In the genomic region with DNA sequence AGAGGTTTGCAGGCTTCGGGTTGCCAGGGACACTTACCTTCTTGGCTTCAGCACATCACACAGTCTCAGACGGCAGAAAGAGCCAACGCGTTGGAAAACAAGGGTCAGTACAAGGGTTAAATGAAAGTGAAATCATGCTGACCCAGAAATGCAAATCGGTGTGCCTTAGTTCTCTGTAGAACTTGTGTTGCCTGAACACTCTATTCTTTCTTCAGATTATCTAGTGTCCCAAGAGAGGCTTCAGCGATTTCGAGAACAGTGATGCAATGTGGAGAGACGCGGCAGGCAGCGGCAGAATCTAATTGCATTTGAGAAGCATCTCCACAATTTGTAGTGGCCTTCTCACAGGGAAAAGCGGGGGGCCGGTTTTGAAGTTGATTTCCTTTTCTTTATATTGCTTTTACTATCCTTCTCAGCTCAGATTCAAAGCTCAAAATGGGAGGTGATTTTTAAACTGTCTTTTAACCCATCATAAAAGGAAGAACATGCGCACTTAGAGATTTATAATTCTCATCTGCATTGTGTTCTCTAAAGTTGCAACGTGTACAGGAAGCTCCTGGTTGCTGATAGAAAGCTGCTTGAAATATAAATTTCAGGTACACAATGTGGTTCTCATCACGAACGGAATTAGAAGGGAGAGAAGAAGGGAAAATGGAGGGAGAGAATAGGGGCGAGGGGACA, we compare ENCODE assay signal across 8 cellular contexts.
A peak's percentile ranks its signal among the peaks of the same experiment; 100 is the strongest.
DNase-seq lines count a peak whose midpoint lies in the region; ATAC-seq lines count a peak whose summit lies in the region.

No MANE protein-coding gene starts in this region.

- no peak overlapping the region for H3K27ac ChIP-seq in muscle layer of duodenum (ENCODE audit: low read length)

- H3K36me3 Mint-ChIP-seq in activated naive CD4-positive, alpha-beta T cell treated with anti-CD3 and anti-CD28 coated beads for 36 hours (ENCODE audit: low read depth) = no peaks in the 10 kb centered on the region

- H3K9me3 ChIP-seq in muscle layer of duodenum (ENCODE audit: control insufficient read depth in 1 of 2, low read length in 2 of 2) (no peaks in the 10 kb centered on the region), HAP-1 (no peaks in the 10 kb centered on the region)

- in situ Hi-C loops in HAP-1 (cut with MboI; ENCODE audit: low sequenced_read_pairs) = no loop called here

- no peaks in the 10 kb centered on the region for H3K27me3 ChIP-seq in muscle layer of duodenum (ENCODE audit: low read depth, low read length)
- H3K27me3 ChIP-seq in HAP-1 (ENCODE audit: low read depth) = no peaks in the 10 kb centered on the region

- no peaks in the 10 kb centered on the region for H3K9me3 Mint-ChIP-seq in activated naive CD4-positive, alpha-beta T cell treated with anti-CD3 and anti-CD28 coated beads for 36 hours

- H3K36me3 ChIP-seq in muscle layer of duodenum (ENCODE audit: control insufficient read depth in 1 of 2, insufficient read depth in 2 of 2, low read length in 2 of 2) (no peaks in the 10 kb centered on the region), HAP-1 (replicated peaks) (no peaks in the 10 kb centered on the region)

- ATAC-seq in GM18858 (IDR thresholded peaks at IDR 0.05; ENCODE audit: unreplicated experiment) = peak; percentile 64
- ATAC-seq in HG03095 (IDR thresholded peaks at IDR 0.05; ENCODE audit: unreplicated experiment) = peak; percentile 79

- no peak for DNase-seq in activated naive CD4-positive, alpha-beta T cell treated with anti-CD3 and anti-CD28 coated beads for 36 hours
- DNase-seq in HAP-1 (ENCODE audit: low spot score in 2 of 2) = no peak
- no peak for DNase-seq in NCI-H69 (lab: John Stamatoyannopoulos, UW)
- no peak for DNase-seq in middle frontal gyrus (ENCODE audit: extremely low spot score, low spot score)
- no peak for DNase-seq in HUDEP-2 (lab: John Stamatoyannopoulos, UW; ENCODE audit: unreplicated experiment in 76 of 76)

- H3K4me3 ChIP-seq in muscle layer of duodenum (ENCODE audit: low read depth in 1 of 2, low read length in 2 of 2) (peak overlapping the region; percentile 17 to 26), HAP-1 (no peak overlapping the region)

- intact Hi-C loops in activated naive CD4-positive, alpha-beta T cell treated with anti-CD3 and anti-CD28 coated beads for 36 hours (cut with micrococcal nuclease) = no loop called here

- no peaks in the 10 kb centered on the region for H3K27me3 Mint-ChIP-seq in activated naive CD4-positive, alpha-beta T cell treated with anti-CD3 and anti-CD28 coated beads for 36 hours (ENCODE audit: low read depth)

- peak overlapping the region; percentile 60 for H3K27ac Mint-ChIP-seq in activated naive CD4-positive, alpha-beta T cell treated with anti-CD3 and anti-CD28 coated beads for 36 hours

- peak overlapping the region; percentile 55 for H3K4me3 Mint-ChIP-seq in activated naive CD4-positive, alpha-beta T cell treated with anti-CD3 and anti-CD28 coated beads for 36 hours

- CTCF ChIA-PET in activated naive CD4-positive, alpha-beta T cell treated with anti-CD3 and anti-CD28 coated beads for 36 hours (lab: Charles Lee) = no interaction called here

- H3K4me1 Mint-ChIP-seq in activated naive CD4-positive, alpha-beta T cell treated with anti-CD3 and anti-CD28 coated beads for 36 hours (ENCODE audit: low read depth) = peaks cover 2% of the 10 kb centered on the region

- no peaks in the 10 kb centered on the region for H3K4me1 ChIP-seq in muscle layer of duodenum (ENCODE audit: control insufficient read depth in 1 of 2, insufficient read depth in 2 of 2, low read length in 2 of 2)
- H3K4me1 ChIP-seq in HAP-1 = no peaks in the 10 kb centered on the region
